In genomic region chrX:118975831-118976598, GRCh38 we compare ENCODE assay signal across 8 cellular contexts. TPM values are rescaled to one million over a fixed set of nuclear protein-coding genes. Genes with fewer than 3 reads are reported as not detected.
DNase-seq lines count a peak whose midpoint lies in the region; ATAC-seq and TF ChIP-seq lines count a peak whose summit lies in the region.

No MANE protein-coding gene starts in this region.

- peak overlapping the region; percentile 90 for H3K4me3 ChIP-seq in NB4 (ENCODE audit: low read depth, low read length)
- peak overlapping the region; percentile 17 for H3K4me3 ChIP-seq in choroid plexus epithelial cell (ENCODE audit: low read depth, low read length)
- peak overlapping the region; percentile 30 for H3K4me3 ChIP-seq in lower leg skin (ENCODE audit: low read depth, poor library complexity, severe bottlenecking)

- no peak for ATAC-seq in HG02678 (IDR thresholded peaks at IDR 0.05; ENCODE audit: unreplicated experiment)

- 2 to 38% methylated on average over 22 to 23 of the region's 64 CpGs for WGBS in lower leg skin, 2 donors

- DNase-seq in COLO829 (ENCODE audit: low spot score) = peak; percentile 32
- peak; percentile 92 for DNase-seq in NB4 (ENCODE audit: low read depth)
- peak; percentile 70 for DNase-seq in activated CD4-positive, alpha-beta T cell treated with anti-CD3 and anti-CD28 coated beads for 48 hours
- peak; percentile 13 for DNase-seq in choroid plexus epithelial cell (ENCODE audit: low read depth)
- peak; percentile 66 to 97 for DNase-seq in lower leg skin (ENCODE audit: low spot score in 2 of 2)
- DNase-seq in stimulated activated CD4-positive, alpha-beta T cell treated with anti-CD3 and anti-CD28 coated beads, Interleukin-4, amount 100 ng/mL, for 4 hours = peak; percentile 66 to 84
- no peak for DNase-seq in GDM1 (lab: John Stamatoyannopoulos, UW)

- intact Hi-C loops in lower leg skin (cut with DNase I; ENCODE audit: low total_unique reads) = no loop called here

- TF ChIP-seq CTCF in NB4 (IDR thresholded peaks at IDR 0.05; ENCODE audit: low read depth, low read length) = no peak
- no peak for TF ChIP-seq CTCF in choroid plexus epithelial cell (conservative IDR thresholded peaks at IDR 0.05; ENCODE audit: low read depth, low read length)
- no peak for TF ChIP-seq CTCF in lower leg skin (IDR thresholded peaks at IDR 0.05)

- TF ChIP-seq POLR2A in NB4 (IDR thresholded peaks at IDR 0.05; ENCODE audit: extremely low read depth, insufficient read length) (peak; percentile 24), lower leg skin (IDR thresholded peaks at IDR 0.05) (peak in 1 of 2 donors; percentile 21)

RNA-seq across cellular contexts. Expression of gene LONRF3, which starts 1.6 kb away (rescaled TPM):
- 1 to 10 TPM; 1.8 to 3.2 (median 2.7) TPM for total RNA-seq in lower leg skin

Comparison
In these comparisons a context has a peak if more than half of its experiments do, and no peak if none do; other contexts are left out.
1. H3K4me3 ChIP-seq: peak in every context shown above with its lines; median percentile 90 in NB4; 30 in lower leg skin; 17 in choroid plexus epithelial cell.